Comparison of ENCODE assay signal across 9 cellular contexts in the genomic region with DNA sequence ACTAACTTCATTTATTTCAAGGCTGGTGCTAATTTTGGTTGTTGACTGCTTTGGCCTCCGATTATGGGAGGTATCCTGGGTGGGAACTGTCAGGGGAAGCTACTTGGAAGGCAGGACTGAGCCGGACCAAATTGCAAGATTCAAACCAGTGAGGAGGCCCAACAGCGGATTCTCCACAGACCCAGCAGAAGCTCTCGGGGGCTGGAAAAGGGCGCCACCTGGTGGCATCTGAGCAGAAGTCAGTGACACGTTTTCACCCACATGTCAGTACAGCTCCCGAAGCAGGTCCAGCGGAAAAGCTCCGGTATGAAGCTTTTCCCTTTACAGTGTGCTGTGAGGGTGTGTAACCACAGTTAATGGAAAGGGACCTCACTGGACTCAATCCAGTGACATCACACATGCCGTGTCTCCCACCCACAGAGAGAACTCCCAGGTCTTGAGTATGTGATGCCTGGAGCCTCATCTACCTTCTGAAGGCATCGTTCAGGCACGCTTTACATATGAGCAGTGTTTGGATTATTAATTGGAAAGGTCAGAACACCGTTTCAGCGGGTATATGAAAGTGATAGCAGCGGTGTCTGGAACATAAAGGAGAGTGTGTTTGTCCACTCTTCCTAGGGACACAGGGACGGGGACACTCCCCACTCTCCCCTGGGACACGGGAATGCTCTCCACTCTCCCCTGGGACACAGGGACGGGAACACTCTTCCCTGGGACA. TPM values are rescaled to one million over a fixed set of nuclear protein-coding genes. Genes with fewer than 3 reads are reported as not detected.
A peak's percentile ranks its signal among the peaks of the same experiment; 100 is the strongest.
DNase-seq lines count a peak whose midpoint lies in the region; ATAC-seq, FAIRE-seq and TF ChIP-seq lines count a peak whose summit lies in the region.
"Had no signal": no experiment of that assay in that cellular context is flagged by ENCODE, and none has a peak within 500 bp of the region (broad histone marks: within the 10 kb centered on the region; RNA-seq: fewer than 3 reads in every experiment).

No MANE protein-coding gene starts in this region.

- H4K12ac ChIP-seq in trophoblast cell (ENCODE audit: low read depth, low read length) = no peak overlapping the region

- no peak overlapping the region for H2AK5ac ChIP-seq in trophoblast cell (ENCODE audit: low read length)

- no peaks in the 10 kb centered on the region for H3K79me2 ChIP-seq in trophoblast cell (ENCODE audit: control insufficient read depth, insufficient read depth, low read length, poor library complexity)

- no peaks in the 10 kb centered on the region for H3K36me3 ChIP-seq in SK-N-MC (ENCODE audit: insufficient read depth, low read length)
- no peaks in the 10 kb centered on the region for H3K36me3 ChIP-seq in trophoblast cell (ENCODE audit: control insufficient read depth in 1 of 2, insufficient read depth in 2 of 2, low read length in 2 of 2)
- no peaks in the 10 kb centered on the region for H3K36me3 ChIP-seq in upper lobe of right lung

- DNase-seq in A172 (ENCODE audit: low spot score) (peak; percentile 80), GM18507 (ENCODE audit: extremely low spot score, insufficient read length, low read depth) (peak; percentile 62), NB4 (ENCODE audit: low read depth) (peak; percentile 90), SK-N-MC (ENCODE audit: low read depth, low spot score) (peak; percentile 40), glomerular visceral epithelial cell (ENCODE audit: extremely low spot score) (peak; percentile 82), trophoblast cell (peak; percentile 87 to 94), upper lobe of right lung (peak; percentile 86)
- peak; percentile 81 for DNase-seq in activated naive CD4-positive, alpha-beta T cell treated with Interleukin-2 at 50 U/mL for 16 hours

- FAIRE-seq in GM18507 (lab: Jason Lieb, UNC) = peak; percentile 94

- H2BK12ac ChIP-seq in trophoblast cell (ENCODE audit: low read length) = no peak overlapping the region

- H3K23ac ChIP-seq in trophoblast cell (ENCODE audit: low read length) = no peak overlapping the region

- H3K9ac ChIP-seq in SK-N-MC (ENCODE audit: insufficient read length) = no peak overlapping the region
- no peak overlapping the region for H3K9ac ChIP-seq in trophoblast cell (ENCODE audit: low read length)

- TF ChIP-seq CTCF in NB4 (IDR thresholded peaks at IDR 0.05; ENCODE audit: low read depth, low read length) (peak; percentile 94), upper lobe of right lung (IDR thresholded peaks at IDR 0.05) (peak; percentile 92)

- no peak overlapping the region for H2BK120ac ChIP-seq in trophoblast cell (ENCODE audit: insufficient read depth, low read length, poor library complexity)

- intact Hi-C loops in upper lobe of right lung (cut with DNase I) = loop anchor here (10.0 kb wide), 1 partner anchor 190 kb away; no protein-coding TSS in a partner anchor

- H3K27ac ChIP-seq in SK-N-MC (no peak overlapping the region), trophoblast cell (ENCODE audit: low read depth, low read length) (no peak overlapping the region), upper lobe of right lung (no peak overlapping the region)

- no peak overlapping the region for H3K18ac ChIP-seq in trophoblast cell (ENCODE audit: low read length)

- H2AFZ ChIP-seq in trophoblast cell (ENCODE audit: insufficient read depth, low read length, poor library complexity) = no peak overlapping the region

- H3K4me3 ChIP-seq in NB4 (ENCODE audit: low read depth, low read length) (no peak overlapping the region), SK-N-MC (no peak overlapping the region), trophoblast cell (ENCODE audit: low read depth, low read length) (no peak overlapping the region), upper lobe of right lung (no peak overlapping the region)

- H3K4me1 ChIP-seq in trophoblast cell (ENCODE audit: control insufficient read depth in 1 of 2, insufficient read depth in 2 of 2, low read length in 2 of 2) (peaks cover 0 to 2% of the 10 kb centered on the region in 2 experiments), upper lobe of right lung (peaks cover 5% of the 10 kb centered on the region)

- H4K91ac ChIP-seq in trophoblast cell (ENCODE audit: low read depth, low read length) = no peak overlapping the region

- H3K14ac ChIP-seq in trophoblast cell (ENCODE audit: low read length) = no peak overlapping the region

- H4K8ac ChIP-seq in trophoblast cell (ENCODE audit: low read depth, low read length) = no peak overlapping the region

- no peak overlapping the region for H3K4me2 ChIP-seq in trophoblast cell (ENCODE audit: low read length)

- ATAC-seq in upper lobe of right lung = peak; percentile 88

- no peak overlapping the region for H2BK5ac ChIP-seq in trophoblast cell (ENCODE audit: low read depth, low read length, poor library complexity)

- H3K27me3 ChIP-seq in trophoblast cell (ENCODE audit: insufficient read depth, low read length) (peaks cover 30% of the 10 kb centered on the region), upper lobe of right lung (peaks cover 33% of the 10 kb centered on the region)

- WGBS in trophoblast cell (ENCODE audit: extremely low coverage, insufficient coverage, insufficient read length) = no CpG with 5 or more reads among the region's 18 CpGs

- H3K4ac ChIP-seq in trophoblast cell (ENCODE audit: low read depth, low read length) = no peak overlapping the region

- no peaks in the 10 kb centered on the region for H3K79me1 ChIP-seq in trophoblast cell (ENCODE audit: low read length)

- H3K9me3 ChIP-seq in SK-N-MC (ENCODE audit: low read depth, low read length) = no peaks in the 10 kb centered on the region; the same call in 1 of the 2 replicates
- peaks cover 32% of the 10 kb centered on the region for H3K9me3 ChIP-seq in trophoblast cell (ENCODE audit: insufficient read depth, low read depth, low read length)
- H3K9me3 ChIP-seq in upper lobe of right lung = no peaks in the 10 kb centered on the region

- TF ChIP-seq POLR2A in NB4 (IDR thresholded peaks at IDR 0.05; ENCODE audit: extremely low read depth, insufficient read length) = no peak

RNA-seq across cellular contexts. Expression of gene P2RX2, which starts 3.6 kb away (rescaled TPM):
- total RNA-seq in A172 (2014; rRNA removed; shearing (Covaris generic)) = not detected in 2 replicates
- polyA plus RNA-seq in trophoblast cell (2013) = 0.15 and 0.16 TPM in 2 replicates
- total RNA-seq in upper lobe of right lung = 0.55 TPM
- total RNA-seq: urinary bladder had no signal

RNA-seq across cellular contexts. Expression of gene LRCOL1, which starts 4.6 kb away (rescaled TPM):
- 1.1 and 1.4 TPM in 2 replicates for total RNA-seq in A172 (2014; rRNA removed; shearing (Covaris generic))
- polyA plus RNA-seq in trophoblast cell (2013) = not detected in 2 replicates
- total RNA-seq in upper lobe of right lung = 1.8 TPM
- total RNA-seq: urinary bladder had no signal

Comparison
In these comparisons a context has a peak if more than half of its experiments do, and no peak if none do; other contexts are left out.
1. DNase-seq: peak in every context shown above with its lines; median percentile 90 in trophoblast cell; 90 in NB4; 86 in upper lobe of right lung; 82 in glomerular visceral epithelial cell; 81 in activated naive CD4-positive, alpha-beta T cell treated with Interleukin-2 at 50 U/mL for 16 hours; 80 in A172; 62 in GM18507; 40 in SK-N-MC.